17 cellular contexts compared by ENCODE assay signal in the genomic region with DNA sequence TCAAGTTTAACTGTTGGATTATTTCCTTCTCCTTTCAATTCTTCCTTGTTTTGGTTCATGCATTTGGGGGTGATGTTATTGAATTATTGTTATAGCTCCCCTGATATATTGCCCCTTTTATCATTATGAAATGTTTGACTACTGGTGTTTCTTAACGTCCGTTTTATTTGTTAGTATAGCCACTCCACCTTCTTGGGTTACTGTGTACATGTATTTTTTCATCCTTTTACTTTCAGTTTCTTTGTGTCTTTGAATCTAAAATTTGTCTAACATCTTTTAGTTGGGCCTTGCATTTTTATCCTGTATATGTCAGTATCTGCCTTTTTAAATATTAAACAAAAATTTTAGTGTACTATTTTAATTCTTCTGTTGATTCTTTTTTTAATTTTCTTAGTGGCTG.
DNase-seq lines count a peak whose midpoint lies in the region; ATAC-seq, FAIRE-seq and TF ChIP-seq lines count a peak whose summit lies in the region.
"Had no signal": no experiment of that assay in that cellular context is flagged by ENCODE, and none has a peak within 500 bp of the region (broad histone marks: within the 10 kb centered on the region; RNA-seq: fewer than 3 reads in every experiment).

No MANE protein-coding gene starts in this region.

- H3K4me2 ChIP-seq in astrocyte (ENCODE audit: low read length), result no peak overlapping the region
- H3K4me2 ChIP-seq: neural progenitor cell had no signal

- H3K4me3 ChIP-seq in astrocyte (ENCODE audit: insufficient read depth, low read depth, low read length) (no peak overlapping the region), lower lobe of right lung (no peak overlapping the region)
- no peak overlapping the region for H3K4me3 ChIP-seq in naive thymus-derived CD4-positive, alpha-beta T cell (ENCODE audit: low read length)
- H3K4me3 ChIP-seq: neural progenitor cell had no signal

- no peak overlapping the region for H2AFZ ChIP-seq in astrocyte (ENCODE audit: low read depth, low read length)
- H2AFZ ChIP-seq: neural progenitor cell had no signal

- intact Hi-C loops in CD14-positive monocyte (cut with micrococcal nuclease) (no loop called here), lower lobe of right lung (cut with DNase I) (no loop called here), sciatic nerve (cut with DNase I) (loop anchor here (2.0 kb wide), 1 partner anchor 85 kb away; no protein-coding TSS in a partner anchor)
- intact Hi-C loops in naive thymus-derived CD4-positive, alpha-beta T cell (cut with micrococcal nuclease), result no loop called here

- H3K4me1 Mint-ChIP-seq in CD14-positive monocyte (peaks cover 11% of the 10 kb centered on the region), astrocyte (ENCODE audit: low read depth, unreplicated experiment) (peaks cover 29% of the 10 kb centered on the region)
- H3K4me1 Mint-ChIP-seq in naive thymus-derived CD4-positive, alpha-beta T cell, result peaks cover 22 to 53% (median 34%) of the 10 kb centered on the region in 7 donors

- H3K27ac Mint-ChIP-seq in CD14-positive monocyte (peak overlapping the region in 4 of 7 donors; percentile 30 to 81 (median 60)), astrocyte (ENCODE audit: unreplicated experiment) (peak overlapping the region; percentile 3)
- H3K27ac Mint-ChIP-seq in naive thymus-derived CD4-positive, alpha-beta T cell, result peak overlapping the region; percentile 47 to 86 (median 69)
- H3K27ac Mint-ChIP-seq: neural progenitor cell had no signal

- H3K4me1 ChIP-seq in astrocyte (ENCODE audit: insufficient read depth, low read length) (peaks cover 12% of the 10 kb centered on the region), lower lobe of right lung (peaks cover 5% of the 10 kb centered on the region)
- peaks cover 0 to 7% of the 10 kb centered on the region in 2 donors for H3K4me1 ChIP-seq in naive thymus-derived CD4-positive, alpha-beta T cell (ENCODE audit: control insufficient read depth in 2 of 2, insufficient read depth in 2 of 2, low read length in 2 of 2)
- H3K4me1 ChIP-seq: neural progenitor cell had no signal

- DNase-seq in CD14-positive monocyte (ENCODE audit: low spot score) (no peak), astrocyte (ENCODE audit: low read depth) (no peak), epidermal melanocyte (ENCODE audit: insufficient read length, low spot score) (no peak), lower lobe of right lung (no peak), sciatic nerve (ENCODE audit: low spot score) (no peak)
- no peak for DNase-seq in naive thymus-derived CD4-positive, alpha-beta T cell
- DNase-seq: activated CD8-positive, alpha-beta memory T cell treated with anti-CD3 and anti-CD28 coated beads, Interleukin-2, amount 50 U/mL, for 48 hours; effector CD8-positive, alpha-beta T cell; glutamatergic neuron; left cardiac atrium; NCI-H524 treated with DMSO at 0.1 percent for 48 hours; RPMI8226; small intestine had no signal

- ATAC-seq in naive thymus-derived CD4-positive, alpha-beta T cell, result no peak
- no peak for ATAC-seq in lower lobe of right lung
- no peak for ATAC-seq in sciatic nerve
- ATAC-seq: left cardiac atrium had no signal

- H3K27me3 ChIP-seq in astrocyte (ENCODE audit: insufficient read depth, low read length) (no peaks in the 10 kb centered on the region), lower lobe of right lung (ENCODE audit: low read depth) (no peaks in the 10 kb centered on the region)
- no peaks in the 10 kb centered on the region for H3K27me3 ChIP-seq in naive thymus-derived CD4-positive, alpha-beta T cell (ENCODE audit: control insufficient read depth in 2 of 2, insufficient read depth in 2 of 2, low read length in 2 of 2)
- H3K27me3 ChIP-seq: neural progenitor cell had no signal

- peaks cover 45% of the 10 kb centered on the region for H4K20me1 ChIP-seq in astrocyte (ENCODE audit: insufficient read depth, low read length)

- no peak overlapping the region for H3K9ac ChIP-seq in astrocyte (ENCODE audit: low read length)
- H3K9ac ChIP-seq: neural progenitor cell had no signal

- H3K27me3 Mint-ChIP-seq in CD14-positive monocyte (ENCODE audit: low read depth in 3 of 3) (no peaks in the 10 kb centered on the region), astrocyte (ENCODE audit: low read depth, unreplicated experiment) (no peaks in the 10 kb centered on the region)
- no peaks in the 10 kb centered on the region for H3K27me3 Mint-ChIP-seq in naive thymus-derived CD4-positive, alpha-beta T cell

- H3K9me3 Mint-ChIP-seq in CD14-positive monocyte (peaks cover 1 to 17% (median 8%) of the 10 kb centered on the region in 7 donors), astrocyte (ENCODE audit: unreplicated experiment) (no peaks in the 10 kb centered on the region)
- H3K9me3 Mint-ChIP-seq in naive thymus-derived CD4-positive, alpha-beta T cell, result no peaks in the 10 kb centered on the region
- H3K9me3 Mint-ChIP-seq: neural progenitor cell had no signal

- FAIRE-seq in astrocyte (lab: Jason Lieb, UNC), result no peak
- FAIRE-seq: D721Med, small intestine had no signal

- peaks cover 32% of the 10 kb centered on the region for H3K79me2 ChIP-seq in astrocyte (ENCODE audit: insufficient read depth, low read length)

- peaks cover 70 to 82% of the 10 kb centered on the region in 2 donors for H3K36me3 Mint-ChIP-seq in CD14-positive monocyte
- H3K36me3 Mint-ChIP-seq in astrocyte (ENCODE audit: low read depth, unreplicated experiment), result peaks cover 16% of the 10 kb centered on the region
- H3K36me3 Mint-ChIP-seq in naive thymus-derived CD4-positive, alpha-beta T cell, result peaks cover 21 to 53% (median 39%) of the 10 kb centered on the region in 5 donors

- H3K9me3 ChIP-seq in KOPT-K1 (ENCODE audit: insufficient read depth, low read length, poor library complexity, severe bottlenecking), result no peaks in the 10 kb centered on the region
- no peaks in the 10 kb centered on the region for H3K9me3 ChIP-seq in astrocyte (ENCODE audit: insufficient read depth, low read depth, low read length)
- no peaks in the 10 kb centered on the region for H3K9me3 ChIP-seq in naive thymus-derived CD4-positive, alpha-beta T cell (ENCODE audit: control insufficient read depth in 2 of 3, low read length in 3 of 3)
- H3K9me3 ChIP-seq in lower lobe of right lung, result no peaks in the 10 kb centered on the region

- TF ChIP-seq CTCF in CD14-positive monocyte (IDR thresholded peaks at IDR 0.05), result no peak
- no peak for TF ChIP-seq CTCF in astrocyte (IDR thresholded peaks at IDR 0.05; ENCODE audit: insufficient read depth, low read depth, low read length)
- no peak for TF ChIP-seq CTCF in lower lobe of right lung (IDR thresholded peaks at IDR 0.05)

- POLR2A ChIA-PET in naive thymus-derived CD4-positive, alpha-beta T cell (lab: Charles Lee), result interaction anchor here (0.6 kb wide), 1 partner anchor 183 kb away, joined by 3 read pairs; no protein-coding TSS in a partner anchor

- H3K27ac ChIP-seq in KOPT-K1 (ENCODE audit: low read depth, low read length, poor library complexity, severe bottlenecking) (peak overlapping the region; percentile 66), astrocyte (ENCODE audit: low read depth, low read length) (no peak overlapping the region), lower lobe of right lung (no peak overlapping the region)
- peak overlapping the region; percentile 49 for H3K27ac ChIP-seq in naive thymus-derived CD4-positive, alpha-beta T cell (ENCODE audit: low read depth, low read length)
- H3K27ac ChIP-seq: neural progenitor cell had no signal

- H3K4me3 Mint-ChIP-seq in CD14-positive monocyte (no peak overlapping the region), astrocyte (ENCODE audit: unreplicated experiment) (peak overlapping the region; percentile 3)
- H3K4me3 Mint-ChIP-seq in naive thymus-derived CD4-positive, alpha-beta T cell, result peak overlapping the region in 9 of 10 donors; percentile 16 to 83 (median 73)
- H3K4me3 Mint-ChIP-seq: brain, neural progenitor cell had no signal

- CTCF ChIA-PET in naive thymus-derived CD4-positive, alpha-beta T cell (lab: Charles Lee), result no interaction called here

- H3K36me3 ChIP-seq in KOPT-K1 (ENCODE audit: insufficient read depth, low read length), result peaks cover 73% of the 10 kb centered on the region
- H3K36me3 ChIP-seq in astrocyte (ENCODE audit: insufficient read depth, low read length), result peaks cover 15% of the 10 kb centered on the region
- peaks cover 5 to 42% (median 10%) of the 10 kb centered on the region in 3 experiments for H3K36me3 ChIP-seq in naive thymus-derived CD4-positive, alpha-beta T cell (ENCODE audit: control insufficient read depth in 2 of 3, insufficient read depth in 3 of 3, low read length in 3 of 3)
- peaks cover 66% of the 10 kb centered on the region for H3K36me3 ChIP-seq in lower lobe of right lung

Comparison
In these comparisons a context has a peak if more than half of its experiments do, and no peak if none do; other contexts are left out.
1. H3K27ac Mint-ChIP-seq: peak in every context shown above with its lines; median percentile 69 in naive thymus-derived CD4-positive, alpha-beta T cell; 60 in CD14-positive monocyte; 3 in astrocyte.
2. H3K4me3 Mint-ChIP-seq: peak in astrocyte (single experiment) and naive thymus-derived CD4-positive, alpha-beta T cell (9 of 10); none in CD14-positive monocyte (0 of 2).
3. H3K27ac ChIP-seq: peak in KOPT-K1 (single experiment) and naive thymus-derived CD4-positive, alpha-beta T cell (single experiment); none in astrocyte (single experiment) and lower lobe of right lung (single experiment).